ENCODE assay signal across 22 cellular contexts in genomic region chr15:69715205-69715604, GRCh38.
DNase-seq lines count a peak whose midpoint lies in the region; ATAC-seq and TF ChIP-seq lines count a peak whose summit lies in the region.
"Had no signal": no experiment of that assay in that cellular context is flagged by ENCODE, and none has a peak within 500 bp of the region (broad histone marks: within the 10 kb centered on the region; RNA-seq: fewer than 3 reads in every experiment).

No MANE protein-coding gene starts in this region.

- POLR2A ChIA-PET in activated CD4-positive, alpha-beta T cell treated with anti-CD3 and anti-CD28 coated beads, Interleukin-2, amount 10 ng/mL, durations not matched to agents 7 days and 5 days (lab: Charles Lee) = no interaction called here

- H3K36me3 ChIP-seq in Loucy (ENCODE audit: insufficient read depth, low read length) = no peaks in the 10 kb centered on the region
- H3K36me3 ChIP-seq: BE2C, colonic mucosa, gastroesophageal sphincter, stomach, tibial nerve had no signal

- H3K4me2 ChIP-seq in Loucy (ENCODE audit: low read depth, low read length, poor library complexity, severe bottlenecking) = peak overlapping the region; percentile 73
- H3K4me2 ChIP-seq: A549, smooth muscle cell had no signal

- peaks cover 19% of the 10 kb centered on the region for H3F3A ChIP-seq in Loucy (ENCODE audit: low read depth)

- H3K4me1 Mint-ChIP-seq in activated CD4-positive, alpha-beta T cell treated with anti-CD3 and anti-CD28 coated beads, Interleukin-2, amount 10 ng/mL, durations not matched to agents 7 days and 5 days = peaks cover 81% of the 10 kb centered on the region
- H3K4me1 Mint-ChIP-seq in central memory CD8-positive, alpha-beta T cell = peaks cover 89% of the 10 kb centered on the region
- peaks cover 88% of the 10 kb centered on the region for H3K4me1 Mint-ChIP-seq in stimulated activated effector memory CD8-positive, alpha-beta T cell treated with anti-CD3 and anti-CD28 coated beads, Interleukin-12 subunit alpha, Interleukin-12 subunit beta, amount 100 ng/mL, for 72 hours

- H3K4me3 Mint-ChIP-seq in activated CD4-positive, alpha-beta T cell treated with anti-CD3 and anti-CD28 coated beads, Interleukin-2, amount 10 ng/mL, durations not matched to agents 7 days and 5 days = no peak overlapping the region
- H3K4me3 Mint-ChIP-seq in central memory CD8-positive, alpha-beta T cell = peak overlapping the region; percentile 33
- H3K4me3 Mint-ChIP-seq in stimulated activated effector memory CD8-positive, alpha-beta T cell treated with anti-CD3 and anti-CD28 coated beads, Interleukin-12 subunit alpha, Interleukin-12 subunit beta, amount 100 ng/mL, for 72 hours = peak overlapping the region; percentile 32

- TF ChIP-seq CTCF in Loucy (conservative IDR thresholded peaks at IDR 0.05; ENCODE audit: low read length) = no peak
- TF ChIP-seq CTCF in GM10266 (IDR thresholded peaks at IDR 0.05; ENCODE audit: control insufficient read depth, insufficient read depth, low read depth, missing control alignments) = no peak

- no peaks in the 10 kb centered on the region for H3K27me3 ChIP-seq in Loucy (ENCODE audit: insufficient read depth, low read length, poor library complexity, severe bottlenecking)
- H3K27me3 ChIP-seq: colonic mucosa, gastroesophageal sphincter, stomach, tibial nerve had no signal

- H3K9ac ChIP-seq in Loucy (ENCODE audit: low read depth, low read length, poor library complexity, severe bottlenecking) = peak overlapping the region; percentile 68

- no peaks in the 10 kb centered on the region for H3K9me2 ChIP-seq in Loucy (replicated peaks; ENCODE audit: low read depth, low read length)

- peak overlapping the region; percentile 55 for H3K4me3 ChIP-seq in Loucy (ENCODE audit: low read length, poor library complexity, severe bottlenecking)
- H3K4me3 ChIP-seq: A549, colonic mucosa, gastroesophageal sphincter, smooth muscle cell, stomach, tibial nerve had no signal

- H3K27me3 Mint-ChIP-seq in activated CD4-positive, alpha-beta T cell treated with anti-CD3 and anti-CD28 coated beads, Interleukin-2, amount 10 ng/mL, durations not matched to agents 7 days and 5 days = peaks cover 10% of the 10 kb centered on the region
- no peaks in the 10 kb centered on the region for H3K27me3 Mint-ChIP-seq in central memory CD8-positive, alpha-beta T cell

- H3K27ac Mint-ChIP-seq in activated CD4-positive, alpha-beta T cell treated with anti-CD3 and anti-CD28 coated beads, Interleukin-2, amount 10 ng/mL, durations not matched to agents 7 days and 5 days = peak overlapping the region; percentile 94
- H3K27ac Mint-ChIP-seq in central memory CD8-positive, alpha-beta T cell (ENCODE audit: low read depth) = peak overlapping the region; percentile 84
- no peak overlapping the region for H3K27ac Mint-ChIP-seq in stimulated activated effector memory CD8-positive, alpha-beta T cell treated with anti-CD3 and anti-CD28 coated beads, Interleukin-12 subunit alpha, Interleukin-12 subunit beta, amount 100 ng/mL, for 72 hours

- H3K4me1 ChIP-seq in Loucy (ENCODE audit: insufficient read depth, low read length, poor library complexity, severe bottlenecking) = peaks cover 74% of the 10 kb centered on the region
- H3K4me1 ChIP-seq: A549, BE2C, colonic mucosa, gastroesophageal sphincter had no signal

- no peaks in the 10 kb centered on the region for H4K20me1 ChIP-seq in Loucy (ENCODE audit: insufficient read depth, low read length, poor library complexity, severe bottlenecking)

- H3K9me3 Mint-ChIP-seq in activated CD4-positive, alpha-beta T cell treated with anti-CD3 and anti-CD28 coated beads, Interleukin-2, amount 10 ng/mL, durations not matched to agents 7 days and 5 days = peaks cover 13% of the 10 kb centered on the region
- H3K9me3 Mint-ChIP-seq in central memory CD8-positive, alpha-beta T cell = no peaks in the 10 kb centered on the region
- H3K9me3 Mint-ChIP-seq in stimulated activated effector memory CD8-positive, alpha-beta T cell treated with anti-CD3 and anti-CD28 coated beads, Interleukin-12 subunit alpha, Interleukin-12 subunit beta, amount 100 ng/mL, for 72 hours = no peaks in the 10 kb centered on the region

- H3K9me3 ChIP-seq in Loucy (ENCODE audit: insufficient read depth, low read depth, low read length) = no peaks in the 10 kb centered on the region
- H3K9me3 ChIP-seq: BE2C, colonic mucosa, gastroesophageal sphincter, stomach, tibial nerve had no signal

- peaks cover 12% of the 10 kb centered on the region for H3K36me3 Mint-ChIP-seq in activated CD4-positive, alpha-beta T cell treated with anti-CD3 and anti-CD28 coated beads, Interleukin-2, amount 10 ng/mL, durations not matched to agents 7 days and 5 days (ENCODE audit: low read depth)
- H3K36me3 Mint-ChIP-seq in central memory CD8-positive, alpha-beta T cell (ENCODE audit: insufficient read depth) = peaks cover 7% of the 10 kb centered on the region
- H3K36me3 Mint-ChIP-seq in stimulated activated effector memory CD8-positive, alpha-beta T cell treated with anti-CD3 and anti-CD28 coated beads, Interleukin-12 subunit alpha, Interleukin-12 subunit beta, amount 100 ng/mL, for 72 hours = peaks cover 10% of the 10 kb centered on the region

- ATAC-seq in central memory CD8-positive, alpha-beta T cell (replicated peaks; ENCODE audit: extremely low read depth, poor library complexity, severe bottlenecking) = no peak
- no peak for ATAC-seq in stimulated activated effector memory CD8-positive, alpha-beta T cell treated with anti-CD3 and anti-CD28 coated beads, Interleukin-12 subunit alpha, Interleukin-12 subunit beta, amount 100 ng/mL, for 72 hours
- ATAC-seq: A549, gastroesophageal sphincter had no signal

- CTCF ChIA-PET in activated CD4-positive, alpha-beta T cell treated with anti-CD3 and anti-CD28 coated beads, Interleukin-2, amount 10 ng/mL, durations not matched to agents 7 days and 5 days (lab: Charles Lee) = no interaction called here

- no peak overlapping the region for H2AFZ ChIP-seq in Loucy (ENCODE audit: low read length)

- no peaks in the 10 kb centered on the region for H3K79me2 ChIP-seq in Loucy (ENCODE audit: insufficient read depth, low read length)

- no peak for DNase-seq in activated CD4-positive, alpha-beta T cell treated with anti-CD3 and anti-CD28 coated beads, Interleukin-2, amount 10 ng/mL, durations not matched to agents 7 days and 5 days
- no peak for DNase-seq in activated CD4-positive, alpha-beta T cell treated with anti-CD3 and anti-CD28 coated beads, Interleukin-2, amount 50 U/mL, for 4 hours
- no peak for DNase-seq in central memory CD8-positive, alpha-beta T cell (ENCODE audit: low spot score in 2 of 2)
- DNase-seq in stimulated activated effector memory CD8-positive, alpha-beta T cell treated with anti-CD3 and anti-CD28 coated beads, Interleukin-12 subunit alpha, Interleukin-12 subunit beta, amount 100 ng/mL, for 72 hours (ENCODE audit: low spot score in 2 of 2) = no peak
- DNase-seq in D341Med (ENCODE audit: low spot score) = no peak
- no peak for DNase-seq in GM10266 (ENCODE audit: extremely low spot score)
- no peak for DNase-seq in NCI-H1694 (lab: John Stamatoyannopoulos, UW)
- DNase-seq: BE2C; colonic mucosa; DMS 273 treated with DMSO at 0.1 percent for 48 hours; H7; kidney; NCI-H1105 treated with DMSO at 0.1 percent for 48 hours; NCI-H446; SIG-M5; stimulated activated CD4-positive, alpha-beta T cell treated with anti-CD3 and anti-CD28 coated beads, Interleukin-4, amount 100 ng/mL, for 1 hour; stomach had no signal
